In genomic region chr10:71716406-71716805, GRCh38 we compare ENCODE assay signal across 16 cellular contexts. TPM values are rescaled to one million over a fixed set of nuclear protein-coding genes. Genes with fewer than 3 reads are reported as not detected.
"Had no signal": no experiment of that assay in that cellular context is flagged by ENCODE, and none has a peak within 500 bp of the region (broad histone marks: within the 10 kb centered on the region; RNA-seq: fewer than 3 reads in every experiment).

No MANE protein-coding gene starts in this region.

- H3K27me3 ChIP-seq: body of pancreas, sigmoid colon, testis had no signal

- ATAC-seq: activated CD8-positive, alpha-beta memory T cell treated with anti-CD3 and anti-CD28 coated beads, Interleukin-2, amount 10 ng/mL, durations not matched to agents 7 days and 5 days; body of pancreas; psoas muscle; stimulated activated naive CD8-positive, alpha-beta T cell treated with anti-CD3 and anti-CD28 coated beads, Interleukin-15, Interleukin-2, amounts not matched to agents 100 U/mL and 50 U/mL, for 24 hours; WTC11 had no signal

- H3K27ac Mint-ChIP-seq: activated CD8-positive, alpha-beta memory T cell treated with anti-CD3 and anti-CD28 coated beads, Interleukin-2, amount 10 ng/mL, durations not matched to agents 7 days and 5 days; WTC11 had no signal

- H3K9me3 ChIP-seq: body of pancreas, psoas muscle, sigmoid colon, SK-N-SH, testis had no signal

- H3K36me3 ChIP-seq: sigmoid colon had no signal

- H3K27me3 Mint-ChIP-seq: activated CD8-positive, alpha-beta memory T cell treated with anti-CD3 and anti-CD28 coated beads, Interleukin-2, amount 10 ng/mL, durations not matched to agents 7 days and 5 days had no signal

- H3K4me3 ChIP-seq: body of pancreas, psoas muscle, sigmoid colon, testis had no signal

- DNase-seq: activated CD4-positive, alpha-beta T cell treated with anti-CD3 and anti-CD28 coated beads, Interleukin-2, amount 50 U/mL, for 1 hour; activated CD8-positive, alpha-beta memory T cell treated with anti-CD3 and anti-CD28 coated beads, Interleukin-2, amount 10 ng/mL, durations not matched to agents 7 days and 5 days; activated naive CD4-positive, alpha-beta T cell treated with Interleukin-2 at 50 U/mL for 16 hours; amniotic stem cell; body of pancreas; hippocampal formation; kidney glomerular epithelial cell; naive B cell; psoas muscle; sigmoid colon; SK-N-SH; stimulated activated CD4-positive, alpha-beta T cell treated with anti-CD3 and anti-CD28 coated beads, Interleukin-12 subunit alpha, Interleukin-12 subunit beta, amount 100 ng/mL, for 4 hours; stimulated activated naive CD8-positive, alpha-beta T cell treated with anti-CD3 and anti-CD28 coated beads, Interleukin-15, Interleukin-2, amounts not matched to agents 100 U/mL and 50 U/mL, for 24 hours; testis had no signal

- H3K9me3 Mint-ChIP-seq: naive B cell, WTC11 had no signal

- H3K36me3 Mint-ChIP-seq: activated CD8-positive, alpha-beta memory T cell treated with anti-CD3 and anti-CD28 coated beads, Interleukin-2, amount 10 ng/mL, durations not matched to agents 7 days and 5 days; naive B cell; WTC11 had no signal

- H3K27ac ChIP-seq: body of pancreas, psoas muscle, testis had no signal

- H3K4me3 Mint-ChIP-seq: activated CD8-positive, alpha-beta memory T cell treated with anti-CD3 and anti-CD28 coated beads, Interleukin-2, amount 10 ng/mL, durations not matched to agents 7 days and 5 days; WTC11 had no signal

RNA-seq across cellular contexts. Expression of gene C10orf105, which starts 3.2 kb away (rescaled TPM):
- total RNA-seq: body of pancreas, epithelial cell of proximal tubule, psoas muscle had no signal
- polyA plus RNA-seq: SK-N-SH had no signal
